21 cellular contexts compared by ENCODE assay signal in genomic region chr5:72455477-72455876, GRCh38. TPM values are rescaled to one million over a fixed set of nuclear protein-coding genes. Genes with fewer than 3 reads are reported as not detected.
DNase-seq lines count a peak whose midpoint lies in the region; ATAC-seq and TF ChIP-seq lines count a peak whose summit lies in the region.
"Had no signal": no experiment of that assay in that cellular context is flagged by ENCODE, and none has a peak within 500 bp of the region (broad histone marks: within the 10 kb centered on the region; RNA-seq: fewer than 3 reads in every experiment).

No MANE protein-coding gene starts in this region.

- POLR2A ChIA-PET in CD8-positive, alpha-beta memory T cell (lab: Charles Lee), result no interaction called here

- peak overlapping the region in 9 of 10 donors; percentile 38 to 99 (median 92) for H3K27ac ChIP-seq in heart right ventricle
- peak overlapping the region in 3 of 4 donors; percentile 42 to 92 (median 88) for H3K27ac ChIP-seq in esophagus muscularis mucosa (replicated peaks in 1 of 4)
- peak overlapping the region; percentile 86 for H3K27ac ChIP-seq in upper lobe of right lung
- no peak overlapping the region for H3K27ac ChIP-seq in CD8-positive, alpha-beta memory T cell (ENCODE audit: low read depth, low read length)
- H3K27ac ChIP-seq: BLaER1 treated with 17β-estradiol and CSF1 and Interleukin-3, amounts not matched to agents 10 nM and 100 nM; RWPE1 had no signal

- TF ChIP-seq CTCF in heart right ventricle (IDR thresholded peaks at IDR 0.05), result no peak
- TF ChIP-seq CTCF in esophagus muscularis mucosa (IDR thresholded peaks at IDR 0.05), result no peak
- TF ChIP-seq CTCF in upper lobe of right lung (IDR thresholded peaks at IDR 0.05), result no peak

- no peak overlapping the region for H3K4me3 Mint-ChIP-seq in CD8-positive, alpha-beta memory T cell

- no peak overlapping the region for H3K27ac Mint-ChIP-seq in CD8-positive, alpha-beta memory T cell

- H3K36me3 Mint-ChIP-seq in CD8-positive, alpha-beta memory T cell, result no peaks in the 10 kb centered on the region

- intact Hi-C loops in heart right ventricle (cut with DNase I) (loop anchor here in 4 of 10 donors (5.0 to 10.0 kb wide), 5 partner anchors 37 to 88 kb away; partner anchors contain the start of gene ZNF366 (in 1 of the 4)), Right ventricle myocardium inferior (cut with DNase I) (loop anchor here (10.0 kb wide), 1 partner anchor 51 kb away; no protein-coding TSS in a partner anchor), esophagus muscularis mucosa (cut with DNase I) (no loop called here), posterior vena cava (cut with DNase I) (no loop called here), upper lobe of right lung (cut with DNase I) (no loop called here)

- H3K4me1 ChIP-seq in heart right ventricle (peaks cover 28 to 93% (median 72%) of the 10 kb centered on the region in 9 donors), esophagus muscularis mucosa (peaks cover 53 to 58% (median 57%) of the 10 kb centered on the region in 4 donors), upper lobe of right lung (peaks cover 55% of the 10 kb centered on the region)
- H3K4me1 ChIP-seq in CD8-positive, alpha-beta memory T cell (ENCODE audit: insufficient read depth, low read length), result no peaks in the 10 kb centered on the region

- DNase-seq in heart right ventricle (no peak), Right ventricle myocardium inferior (ENCODE audit: missing footprints) (no peak), esophagus muscularis mucosa (ENCODE audit: extremely low spot score) (no peak), posterior vena cava (ENCODE audit: low spot score) (peak; percentile 75), upper lobe of right lung (no peak), KG1 (lab: John Stamatoyannopoulos, UW) (no peak), cerebellum (ENCODE audit: low spot score) (no peak)
- DNase-seq in CD8-positive, alpha-beta memory T cell, result no peak
- DNase-seq: 8988T, DMS79 treated with DMSO at 0.1 percent for 48 hours, GDM1, GOT3, MV-4-11, NCI-H1417 treated with DMSO at 0.1 percent for 48 hours, NCI-H2029, NCI-H2171, NCI-H446, NCI-H748 treated with DMSO at 0.1 percent for 48 hours had no signal

- H3K27me3 ChIP-seq in heart right ventricle (no peaks in the 10 kb centered on the region), esophagus muscularis mucosa (no peaks in the 10 kb centered on the region), upper lobe of right lung (no peaks in the 10 kb centered on the region)
- no peaks in the 10 kb centered on the region for H3K27me3 ChIP-seq in CD8-positive, alpha-beta memory T cell (ENCODE audit: insufficient read depth, low read length, poor library complexity, severe bottlenecking)
- H3K27me3 ChIP-seq: BLaER1 treated with 17β-estradiol and CSF1 and Interleukin-3, amounts not matched to agents 10 nM and 100 nM had no signal

- H3K4me3 ChIP-seq in heart right ventricle (no peak overlapping the region), esophagus muscularis mucosa (no peak overlapping the region), upper lobe of right lung (no peak overlapping the region)
- no peak overlapping the region for H3K4me3 ChIP-seq in CD8-positive, alpha-beta memory T cell (ENCODE audit: low read length)
- H3K4me3 ChIP-seq: BLaER1 treated with 17β-estradiol and CSF1 and Interleukin-3, amounts not matched to agents 10 nM and 100 nM; GM12878 had no signal

- ATAC-seq in heart right ventricle (no peak), Right ventricle myocardium inferior (no peak), upper lobe of right lung (no peak)
- ATAC-seq: GM12878 had no signal

- H3K9me3 Mint-ChIP-seq in CD8-positive, alpha-beta memory T cell, result no peaks in the 10 kb centered on the region

- no peak for TF ChIP-seq POLR2A in esophagus muscularis mucosa (IDR thresholded peaks at IDR 0.05; ENCODE audit: low read depth)

- no peak for TF ChIP-seq EP300 in esophagus muscularis mucosa (IDR thresholded peaks at IDR 0.05)

- CTCF ChIA-PET in CD8-positive, alpha-beta memory T cell (lab: Charles Lee), result no interaction called here

- no peaks in the 10 kb centered on the region for H3K4me1 Mint-ChIP-seq in CD8-positive, alpha-beta memory T cell

- H3K9me3 ChIP-seq in heart right ventricle, result no peaks in the 10 kb centered on the region
- no peaks in the 10 kb centered on the region for H3K9me3 ChIP-seq in esophagus muscularis mucosa
- H3K9me3 ChIP-seq in upper lobe of right lung, result no peaks in the 10 kb centered on the region
- no peaks in the 10 kb centered on the region for H3K9me3 ChIP-seq in CD8-positive, alpha-beta memory T cell (ENCODE audit: low read length)

- H3K36me3 ChIP-seq in heart right ventricle (peaks cover 0 to 55% (median 0%) of the 10 kb centered on the region in 9 donors), esophagus muscularis mucosa (peaks cover 0 to 55% (median 0%) of the 10 kb centered on the region in 4 donors), upper lobe of right lung (no peaks in the 10 kb centered on the region)
- no peaks in the 10 kb centered on the region for H3K36me3 ChIP-seq in CD8-positive, alpha-beta memory T cell (ENCODE audit: insufficient read depth, low read length)
- H3K36me3 ChIP-seq: BLaER1 treated with 17β-estradiol and CSF1 and Interleukin-3, amounts not matched to agents 10 nM and 100 nM had no signal

- H3K27me3 Mint-ChIP-seq in CD8-positive, alpha-beta memory T cell, result peaks cover 2 to 3% of the 10 kb centered on the region in 2 donors

- WGBS in heart right ventricle, 2 donors, result 61 to 69% methylated on average over 9 of the region's 9 CpGs
- WGBS in esophagus muscularis mucosa, result 98% methylated on average over 9 of the region's 9 CpGs

RNA-seq across cellular contexts. Expression of gene ZNF366, which starts 51.7 kb away (rescaled TPM):
- 10 to 100 TPM in 2 of 10 donors, 1 to 10 TPM in 8; 3.8 to 10.5 (median 5.4) TPM for total RNA-seq in heart right ventricle
- 1 to 10 TPM; 1.7 to 2.5 TPM for polyA plus RNA-seq in heart right ventricle
- 8.7 TPM for total RNA-seq in Right ventricle myocardium inferior
- 10 to 100 TPM in 1 of 4 donors, 1 to 10 TPM in 3; 3.1 to 11.1 (median 5.0) TPM for total RNA-seq in esophagus muscularis mucosa
- 1 to 10 TPM; 5.0 to 5.1 TPM for total RNA-seq in posterior vena cava
- total RNA-seq in upper lobe of right lung, result 12.2 TPM
- 1.1 TPM for total RNA-seq in cerebellum
- total RNA-seq in CD8-positive, alpha-beta memory T cell, result not detected
- polyA plus RNA-seq in CD8-positive, alpha-beta memory T cell, result not detected
